ENCODE assay signal across 23 cellular contexts in genomic region chr5:159395202-159395601, GRCh38.
DNase-seq lines count a peak whose midpoint lies in the region; ATAC-seq and TF ChIP-seq lines count a peak whose summit lies in the region.
"Had no signal": no experiment of that assay in that cellular context is flagged by ENCODE, and none has a peak within 500 bp of the region (broad histone marks: within the 10 kb centered on the region; RNA-seq: fewer than 3 reads in every experiment).

No MANE protein-coding gene starts in this region.

- H3K23ac ChIP-seq in trophoblast cell (ENCODE audit: low read length): no peak overlapping the region

- peaks cover 6% of the 10 kb centered on the region for H3K4me1 Mint-ChIP-seq in T-helper 17 cell
- H3K4me1 Mint-ChIP-seq: CD4-positive, CD25-positive, alpha-beta regulatory T cell; CD8-positive, alpha-beta memory T cell had no signal

- peak overlapping the region; percentile 56 for H3K27ac Mint-ChIP-seq in T-helper 17 cell
- H3K27ac Mint-ChIP-seq: CD14-positive monocyte; CD4-positive, alpha-beta memory T cell; CD4-positive, CD25-positive, alpha-beta regulatory T cell; CD8-positive, alpha-beta memory T cell had no signal

- no peaks in the 10 kb centered on the region for H3K79me1 ChIP-seq in trophoblast cell (ENCODE audit: low read length)

- H3K27me3 ChIP-seq in trophoblast cell (ENCODE audit: insufficient read depth, low read length): no peaks in the 10 kb centered on the region
- H3K27me3 ChIP-seq in hepatocyte: no peaks in the 10 kb centered on the region
- H3K27me3 ChIP-seq in brain microvascular endothelial cell (replicated peaks): no peaks in the 10 kb centered on the region
- H3K27me3 ChIP-seq: BLaER1 had no signal

- ATAC-seq in T-helper 17 cell (no peak), GM18511 (IDR thresholded peaks at IDR 0.05; ENCODE audit: unreplicated experiment) (no peak)

- in situ Hi-C loops in brain microvascular endothelial cell (cut with HindIII; ENCODE audit: low pct_ligation_motif_present, low sequenced_read_pairs): no loop called here

- peaks cover 6% of the 10 kb centered on the region for H3K36me3 Mint-ChIP-seq in T-helper 17 cell (ENCODE audit: low read depth)
- H3K36me3 Mint-ChIP-seq: CD14-positive monocyte; CD4-positive, CD25-positive, alpha-beta regulatory T cell had no signal

- WGBS in trophoblast cell (ENCODE audit: extremely low coverage, insufficient coverage, insufficient read length): no CpG with 5 or more reads among the region's 3 CpGs
- 66% methylated on average over 3 of the region's 3 CpGs for WGBS in hepatocyte (ENCODE audit: low lambda C conversion rate, missing lambda C conversion rate)

- H4K91ac ChIP-seq in trophoblast cell (ENCODE audit: low read depth, low read length): no peak overlapping the region

- no peak overlapping the region for H3K18ac ChIP-seq in trophoblast cell (ENCODE audit: low read length)

- H3K79me2 ChIP-seq in trophoblast cell (ENCODE audit: control insufficient read depth, insufficient read depth, low read length, poor library complexity) (no peaks in the 10 kb centered on the region), hepatocyte (no peaks in the 10 kb centered on the region)

- H3K4me2 ChIP-seq in trophoblast cell (ENCODE audit: low read length) (no peak overlapping the region), hepatocyte (no peak overlapping the region)
- H3K4me2 ChIP-seq: BLaER1 had no signal

- no peak overlapping the region for H4K8ac ChIP-seq in trophoblast cell (ENCODE audit: low read depth, low read length)

- H3K36me3 ChIP-seq in trophoblast cell (ENCODE audit: control insufficient read depth in 1 of 2, insufficient read depth in 2 of 2, low read length in 2 of 2): no peaks in the 10 kb centered on the region
- H3K36me3 ChIP-seq in hepatocyte (replicated peaks; ENCODE audit: insufficient read depth, low read depth): no peaks in the 10 kb centered on the region
- no peaks in the 10 kb centered on the region for H3K36me3 ChIP-seq in brain microvascular endothelial cell (replicated peaks)
- H3K36me3 ChIP-seq: BE2C, BLaER1 had no signal

- no peak overlapping the region for H2AK5ac ChIP-seq in trophoblast cell (ENCODE audit: low read length)

- H2BK12ac ChIP-seq in trophoblast cell (ENCODE audit: low read length): no peak overlapping the region

- H4K20me1 ChIP-seq in hepatocyte (ENCODE audit: insufficient read depth, poor library complexity, severe bottlenecking): no peaks in the 10 kb centered on the region
- H4K20me1 ChIP-seq: BLaER1 had no signal

- H3K4me3 ChIP-seq in trophoblast cell (ENCODE audit: low read depth, low read length) (no peak overlapping the region), hepatocyte (no peak overlapping the region), brain microvascular endothelial cell (ENCODE audit: low read depth, low read length) (no peak overlapping the region)
- H3K4me3 ChIP-seq: BLaER1 had no signal

- TF ChIP-seq CTCF in hepatocyte (IDR thresholded peaks at IDR 0.05; ENCODE audit: poor library complexity) (no peak), brain microvascular endothelial cell (IDR thresholded peaks at IDR 0.05; ENCODE audit: low read depth, low read length, missing control alignments) (no peak)

- no peak overlapping the region for H4K12ac ChIP-seq in trophoblast cell (ENCODE audit: low read depth, low read length)

- H3K14ac ChIP-seq in trophoblast cell (ENCODE audit: low read length): no peak overlapping the region

- no peak overlapping the region for H3K4me3 Mint-ChIP-seq in T-helper 17 cell
- H3K4me3 Mint-ChIP-seq: CD14-positive monocyte; CD4-positive, alpha-beta memory T cell; CD4-positive, CD25-positive, alpha-beta regulatory T cell; CD8-positive, alpha-beta memory T cell had no signal

- H3K9me3 ChIP-seq in T-helper 17 cell (ENCODE audit: control insufficient read depth, low read length, poor library complexity, severe bottlenecking) (no peaks in the 10 kb centered on the region), trophoblast cell (ENCODE audit: insufficient read depth, low read depth, low read length) (no peaks in the 10 kb centered on the region), hepatocyte (ENCODE audit: low read depth) (no peaks in the 10 kb centered on the region)
- H3K9me3 ChIP-seq: BE2C had no signal

- peaks cover 5% of the 10 kb centered on the region for H3K27me3 Mint-ChIP-seq in T-helper 17 cell
- H3K27me3 Mint-ChIP-seq: CD4-positive, CD25-positive, alpha-beta regulatory T cell had no signal

- H3K4me1 ChIP-seq in trophoblast cell (ENCODE audit: control insufficient read depth in 1 of 2, insufficient read depth in 2 of 2, low read length in 2 of 2): no peaks in the 10 kb centered on the region
- no peaks in the 10 kb centered on the region for H3K4me1 ChIP-seq in hepatocyte (ENCODE audit: insufficient read depth)
- H3K4me1 ChIP-seq: BE2C had no signal

- no peak overlapping the region for H2BK5ac ChIP-seq in trophoblast cell (ENCODE audit: low read depth, low read length, poor library complexity)

- H2AFZ ChIP-seq in trophoblast cell (ENCODE audit: insufficient read depth, low read length, poor library complexity) (no peak overlapping the region), hepatocyte (no peak overlapping the region)

- no peak overlapping the region for H3K27ac ChIP-seq in trophoblast cell (ENCODE audit: low read depth, low read length)
- H3K27ac ChIP-seq in hepatocyte: no peak overlapping the region
- no peak overlapping the region for H3K27ac ChIP-seq in brain microvascular endothelial cell
- H3K27ac ChIP-seq: BLaER1 had no signal

- H2BK120ac ChIP-seq in trophoblast cell (ENCODE audit: insufficient read depth, low read length, poor library complexity): no peak overlapping the region

- DNase-seq in T-helper 17 cell (no peak), islet precursor cell (peak; percentile 73), trophoblast cell (peak; percentile 80 to 92), hepatocyte (ENCODE audit: low spot score) (no peak), brain microvascular endothelial cell (no peak)
- DNase-seq: 8988T; ACHN; BE2C; C1 segment of cervical spinal cord; CD4-positive, alpha-beta memory T cell; CD4-positive, CD25-positive, alpha-beta regulatory T cell; CD8-positive, alpha-beta memory T cell; COR-L47; DMS 273 treated with DMSO at 0.1 percent for 48 hours; DMS153; DMS53; DMS79; DND-41; EL; GF-D8 had no signal

- H3K4ac ChIP-seq in trophoblast cell (ENCODE audit: low read depth, low read length): no peak overlapping the region

- H3K9ac ChIP-seq in trophoblast cell (ENCODE audit: low read length): no peak overlapping the region
- H3K9ac ChIP-seq: BLaER1 had no signal

- no peaks in the 10 kb centered on the region for H3K9me2 ChIP-seq in hepatocyte (replicated peaks; ENCODE audit: insufficient read depth)

Comparison
In these comparisons a context has a peak if more than half of its experiments do, and no peak if none do; other contexts are left out.
1. DNase-seq: peak in islet precursor cell (single experiment) and trophoblast cell (2 of 2); none in T-helper 17 cell (0 of 3), hepatocyte (single experiment) and brain microvascular endothelial cell (single experiment).